Comparison of ENCODE assay signal across 7 cellular contexts in genomic region chr15:44710236-44711088, GRCh38. TPM values are rescaled to one million over a fixed set of nuclear protein-coding genes. Genes with fewer than 3 reads are reported as not detected.
DNase-seq lines count a peak whose midpoint lies in the region; ATAC-seq and TF ChIP-seq lines count a peak whose summit lies in the region.

No MANE protein-coding gene starts in this region.

- H3K4me1 ChIP-seq in fibroblast of lung (ENCODE audit: control insufficient read depth, extremely low read depth, insufficient read depth, low read length): peaks cover 2% of the 10 kb centered on the region
- H3K4me1 ChIP-seq in neuronal stem cell (ENCODE audit: control insufficient read depth in 2 of 2, insufficient read depth in 1 of 2, low read depth in 1 of 2, low read length in 2 of 2): peaks cover 0 to 11% of the 10 kb centered on the region in 2 donors

- no peak overlapping the region for H2AK5ac ChIP-seq in neuronal stem cell (ENCODE audit: low read depth, low read length)

- H2BK15ac ChIP-seq in neuronal stem cell (ENCODE audit: low read length): peak overlapping the region; percentile 56

- H2BK120ac ChIP-seq in neuronal stem cell (ENCODE audit: low read depth, low read length): no peak overlapping the region

- no peak overlapping the region for H3K23ac ChIP-seq in neuronal stem cell (ENCODE audit: low read depth, low read length, poor library complexity)

- no peak for ATAC-seq in WTC11

- H2BK5ac ChIP-seq in neuronal stem cell (ENCODE audit: low read length): no peak overlapping the region

- CTCF ChIA-PET in WTC11 (lab: Charles Lee): interaction anchor here (0.5 to 4.5 kb wide), 17 partner anchors 11 to 823 kb away, joined by 3 to 92 read pairs (median 4); partner anchors contain the start of genes SPG11 and TRIM69

- no peaks in the 10 kb centered on the region for H3K9me3 ChIP-seq in fibroblast of lung (ENCODE audit: control insufficient read depth, insufficient read depth, low read depth, low read length)
- no peaks in the 10 kb centered on the region for H3K9me3 ChIP-seq in neuronal stem cell (replicated peaks in 1 of 2; ENCODE audit: control insufficient read depth in 2 of 2, insufficient read depth in 1 of 2, low read depth in 1 of 2, low read length in 2 of 2)

- peak; percentile 43; the same call in 1 of the 2 replicates for TF ChIP-seq CTCF in GM12875 (IDR thresholded peaks at IDR 0.05; ENCODE audit: borderline replicate concordance, insufficient read depth, low read depth, low read length)
- TF ChIP-seq CTCF in WTC11 (IDR thresholded peaks at IDR 0.05): no peak
- TF ChIP-seq CTCF in fibroblast of lung (conservative IDR thresholded peaks at IDR 0.05 in 1 of 2, IDR thresholded peaks at IDR 0.05 in 1 of 2; ENCODE audit: low read depth in 1 of 2, low read length in 2 of 2): peak; percentile 38 to 44

- H3K36me3 ChIP-seq in fibroblast of lung (ENCODE audit: control insufficient read depth, insufficient read depth, low read length): peaks cover 2% of the 10 kb centered on the region
- peaks cover 0 to 3% of the 10 kb centered on the region in 2 donors for H3K36me3 ChIP-seq in neuronal stem cell (replicated peaks in 1 of 2; ENCODE audit: control insufficient read depth in 2 of 2, insufficient read depth in 2 of 2, low read length in 2 of 2)

- no peak overlapping the region for H4K8ac ChIP-seq in neuronal stem cell (ENCODE audit: low read depth, low read length)

- H4K91ac ChIP-seq in neuronal stem cell (ENCODE audit: low read depth, low read length, poor library complexity): no peak overlapping the region

- H3K4me3 Mint-ChIP-seq in IgD-negative memory B cell (peak overlapping the region; percentile 99 to 100 (median 100)), WTC11 (peak overlapping the region; percentile 94)

- no peaks in the 10 kb centered on the region for H3K27me3 Mint-ChIP-seq in IgD-negative memory B cell
- peaks cover 15% of the 10 kb centered on the region for H3K27me3 Mint-ChIP-seq in WTC11 (ENCODE audit: low read depth)

- H3K4me2 ChIP-seq in fibroblast of lung (ENCODE audit: extremely low read depth, insufficient read depth, low read length): peak overlapping the region; percentile 83
- H3K4me2 ChIP-seq in neuronal stem cell (ENCODE audit: insufficient read depth, low read length, poor library complexity, severe bottlenecking): peak overlapping the region; percentile 96

- H3K4me3 ChIP-seq in GM12875 (ENCODE audit: low read depth, low read length) (peak overlapping the region; percentile 99), fibroblast of lung (replicated peaks in 1 of 4; ENCODE audit: control extremely low read depth in 1 of 4, insufficient read depth in 1 of 4, low read depth in 3 of 4, low read length in 4 of 4) (peak overlapping the region; percentile 98 to 100 (median 99)), neuronal stem cell (ENCODE audit: low read length in 2 of 2) (peak overlapping the region; percentile 79 to 93)

- H3K18ac ChIP-seq in neuronal stem cell (ENCODE audit: low read length): no peak overlapping the region

- peaks cover 20% of the 10 kb centered on the region for H3K36me3 Mint-ChIP-seq in IgD-negative memory B cell
- H3K36me3 Mint-ChIP-seq in WTC11: peaks cover 2% of the 10 kb centered on the region; the same call in 1 of the 2 replicates

- H2BK12ac ChIP-seq in neuronal stem cell (ENCODE audit: low read length): no peak overlapping the region

- H3K27ac Mint-ChIP-seq in IgD-negative memory B cell (peak overlapping the region; percentile 100), WTC11 (no peak overlapping the region)

- H3K27me3 ChIP-seq in fibroblast of lung (ENCODE audit: control insufficient read depth, insufficient read depth, low read length) (no peaks in the 10 kb centered on the region), neuronal stem cell (ENCODE audit: control insufficient read depth in 3 of 3, insufficient read depth in 3 of 3, low read depth in 1 of 3, low read length in 3 of 3) (peaks cover 0 to 9% (median 0%) of the 10 kb centered on the region in 3 experiments)

- H3K4me1 Mint-ChIP-seq in IgD-negative memory B cell: peaks cover 20 to 31% (median 26%) of the 10 kb centered on the region in 3 donors
- H3K4me1 Mint-ChIP-seq in WTC11: peaks cover 13% of the 10 kb centered on the region

- DNase-seq in WTC11 (ENCODE audit: low spot score): no peak
- peak; percentile 31 to 47 for DNase-seq in fibroblast of lung (ENCODE audit: low read depth in 2 of 2)
- DNase-seq in neuronal stem cell (ENCODE audit: low spot score): no peak
- DNase-seq in NCI-H128 (lab: John Stamatoyannopoulos, UW; ENCODE audit: unreplicated experiment): no peak
- no peak for DNase-seq in NCI-H1930 (lab: John Stamatoyannopoulos, UW)

- WGBS in neuronal stem cell (ENCODE audit: extremely low coverage in 2 of 2, insufficient read length in 2 of 2, insufficient replicate concordance in 1 of 2), 2 donors: no CpG with 5 or more reads among the region's 11 CpGs

- peak overlapping the region; percentile 99 for H3K9ac ChIP-seq in fibroblast of lung (ENCODE audit: insufficient read depth, low read length)
- no peak overlapping the region for H3K9ac ChIP-seq in neuronal stem cell (ENCODE audit: low read depth, low read length, poor library complexity)

- H3K14ac ChIP-seq in neuronal stem cell (ENCODE audit: low read length): no peak overlapping the region

- peaks cover 45% of the 10 kb centered on the region for H3K79me2 ChIP-seq in fibroblast of lung (ENCODE audit: control insufficient read depth, insufficient read depth, low read length)

- H3K9me3 Mint-ChIP-seq in IgD-negative memory B cell (no peaks in the 10 kb centered on the region), WTC11 (no peaks in the 10 kb centered on the region)

- no peaks in the 10 kb centered on the region for H3K79me1 ChIP-seq in neuronal stem cell (ENCODE audit: low read depth, low read length)

- POLR2A ChIA-PET in WTC11 (lab: Charles Lee): interaction anchor here (0.5 to 4.0 kb wide), 3 partner anchors 17 to 242 kb away, joined by 3 to 37 read pairs (median 20); partner anchors contain the start of gene SPG11

- peaks cover 11% of the 10 kb centered on the region for H4K20me1 ChIP-seq in fibroblast of lung (ENCODE audit: control insufficient read depth, extremely low read depth, insufficient read depth, low read length)

- H2AFZ ChIP-seq in fibroblast of lung (ENCODE audit: low read length) (peak overlapping the region; percentile 81), neuronal stem cell (ENCODE audit: low read length) (peak overlapping the region; percentile 90)

- H3K4ac ChIP-seq in neuronal stem cell (ENCODE audit: low read length): no peak overlapping the region

- H3K27ac ChIP-seq in fibroblast of lung (ENCODE audit: insufficient read depth, low read length): peak overlapping the region; percentile 99
- H3K27ac ChIP-seq in neuronal stem cell (replicated peaks; ENCODE audit: low read length): peak overlapping the region; percentile 50

TF ChIP-seq in WTC11, 78 proteins besides CTCF, POLR2A, EP300 and RAD21:
- no peak for TF ChIP-seq E2F4 (CRISPR knock-in tag; IDR thresholded peaks at IDR 0.05; ENCODE audit: borderline replicate concordance, low read depth)

RNA-seq across cellular contexts. Expression of gene PATL2, which starts 0.7 kb away (rescaled TPM):
- polyA plus RNA-seq in IgD-negative memory B cell (17.7 TPM), fibroblast of lung (0.37 and 0.40 TPM in 2 replicates)
- total RNA-seq in WTC11 (2021) (0.41 to 1.2 TPM (median 0.59 TPM) in 3 replicates), fibroblast of lung (0.77 and 1.3 TPM in 2 replicates)
- 0.16 and 0.31 TPM in 2 replicates for polyA plus RNA-seq in fibroblast of lung (2012)
- 2.3 TPM in 1 of 2 replicates, not detected in the other for polyA minus RNA-seq in fibroblast of lung (ENCODE audit: low replicate concordance)
- 0.49 TPM for polyA plus RNA-seq in neuronal stem cell (2013, experiment 1 of 2)
- polyA plus RNA-seq in neuronal stem cell (2013, experiment 2 of 2): 0.53 TPM

RNA-seq across cellular contexts. Expression of gene B2M, which starts 0.9 kb away (rescaled TPM):
- 23,226 TPM for polyA plus RNA-seq in IgD-negative memory B cell
- 88.2 to 105 TPM (median 102 TPM) in 3 replicates for total RNA-seq in WTC11 (2021)
- total RNA-seq in fibroblast of lung: 2,942 and 3,660 TPM in 2 replicates
- 12,166 and 13,303 TPM in 2 replicates for polyA plus RNA-seq in fibroblast of lung
- 2,234 and 3,428 TPM in 2 replicates for polyA plus RNA-seq in fibroblast of lung (2012)
- 126 and 170 TPM in 2 replicates for polyA minus RNA-seq in fibroblast of lung (ENCODE audit: low replicate concordance)
- polyA plus RNA-seq in neuronal stem cell (2013, experiment 1 of 2): 81.4 TPM
- 82.3 TPM for polyA plus RNA-seq in neuronal stem cell (2013, experiment 2 of 2)

RNA-seq across cellular contexts. Expression of gene TRIM69, which starts 25.9 kb away (rescaled TPM):
- polyA plus RNA-seq in IgD-negative memory B cell: 30.7 TPM
- 9.9 to 11.3 TPM (median 10.4 TPM) in 3 replicates for total RNA-seq in WTC11 (2021)
- 23.6 and 40.1 TPM in 2 replicates for total RNA-seq in fibroblast of lung
- 18.1 and 18.3 TPM in 2 replicates for polyA plus RNA-seq in fibroblast of lung
- polyA plus RNA-seq in fibroblast of lung (2012): 14.7 and 18.3 TPM in 2 replicates
- polyA minus RNA-seq in fibroblast of lung (ENCODE audit: low replicate concordance): 2.9 and 5.9 TPM in 2 replicates
- polyA plus RNA-seq in neuronal stem cell (2013, experiment 1 of 2): 0.70 TPM
- 0.46 TPM for polyA plus RNA-seq in neuronal stem cell (2013, experiment 2 of 2)

RNA-seq across cellular contexts. Expression of gene SPG11, which starts 47.0 kb away (rescaled TPM):
- polyA plus RNA-seq in IgD-negative memory B cell (41.7 TPM), fibroblast of lung (33.2 and 35.6 TPM in 2 replicates)
- total RNA-seq in WTC11 (2021) (46.4 to 54.3 TPM (median 50.7 TPM) in 3 replicates), fibroblast of lung (79.1 and 95.9 TPM in 2 replicates)
- polyA plus RNA-seq in fibroblast of lung (2012): 25.6 and 27.8 TPM in 2 replicates
- 167 and 185 TPM in 2 replicates for polyA minus RNA-seq in fibroblast of lung (ENCODE audit: low replicate concordance)
- 13.6 TPM for polyA plus RNA-seq in neuronal stem cell (2013, experiment 1 of 2)
- polyA plus RNA-seq in neuronal stem cell (2013, experiment 2 of 2): 18.0 TPM

Comparison
In these comparisons a context has a peak if more than half of its experiments do, and no peak if none do; other contexts are left out.
1. DNase-seq: peak in fibroblast of lung (2 of 2); none in WTC11 (single experiment), neuronal stem cell (single experiment), NCI-H128 (single experiment) and NCI-H1930 (0 of 2).
2. RNA of gene B2M, which starts 0.9 kb away (total RNA-seq): 2,942 to 3,660 TPM in fibroblast of lung; 88.2 to 105 TPM in WTC11; every median in the first group is over 10 times any median in the second.
3. Peak in every context shown above with its lines, with median percentiles within 50 percentile points of each other: H3K4me3 ChIP-seq.